Comparison of ENCODE assay signal across 10 cellular contexts in genomic region chr4:175253184-175253902, GRCh38.
A peak's percentile ranks its signal among the peaks of the same experiment; 100 is the strongest.
DNase-seq lines count a peak whose midpoint lies in the region; ATAC-seq and TF ChIP-seq lines count a peak whose summit lies in the region.
"Had no signal": no experiment of that assay in that cellular context is flagged by ENCODE, and none has a peak within 500 bp of the region (broad histone marks: within the 10 kb centered on the region; RNA-seq: fewer than 3 reads in every experiment).

No MANE protein-coding gene starts in this region.

- no peaks in the 10 kb centered on the region for H3K4me1 ChIP-seq in mesenchymal stem cell (ENCODE audit: control insufficient read depth, insufficient read depth, low read depth, low read length)
- no peaks in the 10 kb centered on the region for H3K4me1 ChIP-seq in stomach

- WGBS in mesenchymal stem cell, result 79% methylated on average over 8 of the region's 8 CpGs
- WGBS in stomach, 5 donors, result 73 to 81% (median 78%) methylated on average over 8 of the region's 8 CpGs

- no peak overlapping the region for H3K4me3 ChIP-seq in mesenchymal stem cell (ENCODE audit: insufficient read depth in 1 of 2, low read depth in 1 of 2, low read length in 2 of 2)
- no peak overlapping the region for H3K4me3 ChIP-seq in stomach

- peak overlapping the region in 1 of 2 experiments; percentile 9 for H3K23ac ChIP-seq in mesenchymal stem cell (ENCODE audit: low read length in 2 of 2)

- H2AK5ac ChIP-seq in mesenchymal stem cell (ENCODE audit: low read length, severe bottlenecking), result no peak overlapping the region

- TF ChIP-seq EP300 in stomach (IDR thresholded peaks at IDR 0.05), result no peak

- no peak overlapping the region for H3K4me2 ChIP-seq in mesenchymal stem cell (ENCODE audit: low read length, poor library complexity, severe bottlenecking)

- no peak overlapping the region for H3K18ac ChIP-seq in mesenchymal stem cell (ENCODE audit: low read depth in 1 of 2, low read length in 2 of 2)

- no peak overlapping the region for H3K27ac ChIP-seq in mesenchymal stem cell (ENCODE audit: low read length, poor library complexity, severe bottlenecking)
- no peak overlapping the region for H3K27ac ChIP-seq in stomach

- no peak overlapping the region for H2BK5ac ChIP-seq in mesenchymal stem cell (ENCODE audit: low read depth, low read length, poor library complexity, severe bottlenecking)

- POLR2A ChIA-PET in HEK293T (lab: Yijun Ruan, JAX), result no interaction called here

- H3K79me1 ChIP-seq in mesenchymal stem cell (replicated peaks; ENCODE audit: low read length, poor library complexity, severe bottlenecking), result no peaks in the 10 kb centered on the region

- H3K27me3 ChIP-seq in mesenchymal stem cell (ENCODE audit: control insufficient read depth in 1 of 2, insufficient read depth in 1 of 2, low read length in 2 of 2) (no peaks in the 10 kb centered on the region), stomach (no peaks in the 10 kb centered on the region)

- H2BK120ac ChIP-seq in mesenchymal stem cell (ENCODE audit: low read depth, low read length), result no peak overlapping the region

- peak in 2 of 7 experiments; percentile 8 to 23 for TF ChIP-seq CTCF in stomach (IDR thresholded peaks at IDR 0.05)

- no peaks in the 10 kb centered on the region for H3K9me3 ChIP-seq in mesenchymal stem cell (ENCODE audit: control insufficient read depth, low read length)
- no peaks in the 10 kb centered on the region for H3K9me3 ChIP-seq in stomach

- no peak for TF ChIP-seq POLR2A in stomach (IDR thresholded peaks at IDR 0.05)

- intact Hi-C loops in stomach (cut with DNase I; ENCODE audit: low total_unique reads), result no loop called here

- H3K4ac ChIP-seq in mesenchymal stem cell (ENCODE audit: low read depth in 1 of 2, low read length in 2 of 2), result no peak overlapping the region

- H3K36me3 ChIP-seq in mesenchymal stem cell (ENCODE audit: control insufficient read depth in 1 of 2, insufficient read depth in 2 of 2, low read depth in 1 of 2, low read length in 2 of 2) (no peaks in the 10 kb centered on the region), stomach (no peaks in the 10 kb centered on the region)

- H3K14ac ChIP-seq in mesenchymal stem cell (ENCODE audit: low read length in 2 of 2), result no peak overlapping the region

- no peak overlapping the region for H2BK15ac ChIP-seq in mesenchymal stem cell (ENCODE audit: low read depth, poor library complexity, severe bottlenecking)

- H2AFZ ChIP-seq in mesenchymal stem cell (ENCODE audit: low read depth, low read length), result no peak overlapping the region

- DNase-seq in ELF-1 (ENCODE audit: low read depth, low spot score), result peak; percentile 10
- DNase-seq in HEK293T (ENCODE audit: extremely low spot score), result peak; percentile 10
- DNase-seq in mesenchymal stem cell, result peak; percentile 3
- no peak for DNase-seq in retina
- no peak for DNase-seq in stomach
- DNase-seq in DMS79 (lab: John Stamatoyannopoulos, UW), result no peak
- no peak for DNase-seq in NCI-H1930 (lab: John Stamatoyannopoulos, UW)
- DNase-seq: activated CD4-positive, alpha-beta T cell treated with anti-CD3 and anti-CD28 coated beads for 4 hours had no signal

- no peak overlapping the region for H3K9ac ChIP-seq in mesenchymal stem cell (ENCODE audit: low read length)

- CTCF ChIA-PET in HEK293T (lab: Yijun Ruan, JAX), result interaction anchor here (0.6 to 1.1 kb wide), 3 partner anchors 263 to 489 kb away, joined by 3 to 4 read pairs (median 3); no protein-coding TSS in a partner anchor

- no peak overlapping the region for H4K8ac ChIP-seq in mesenchymal stem cell (ENCODE audit: low read length)

- H2BK12ac ChIP-seq in mesenchymal stem cell (ENCODE audit: low read length in 2 of 2), result no peak overlapping the region

- no peak overlapping the region for H4K91ac ChIP-seq in mesenchymal stem cell (ENCODE audit: low read length)

- peak; percentile 49; the same call in 2 of the 3 replicates for ATAC-seq in SK-N-SH treated with all-trans-retinoic acid at 6 μM for 48 hours
- ATAC-seq: natural killer cell treated with Interleukin-12 subunit alpha and Interleukin-12 subunit beta and Interleukin-15 and Interleukin-18, amount 100 ng/mL, for 72 hours had no signal

TF ChIP-seq in HEK293T, 16 proteins besides CTCF, POLR2A, EP300 and RAD21:
- TF ChIP-seq TARDBP (IDR thresholded peaks at IDR 0.05) (no peak), NFRKB (IDR thresholded peaks at IDR 0.05) (no peak), ARNT (IDR thresholded peaks at IDR 0.05) (no peak), ZNF384 (IDR thresholded peaks at IDR 0.05) (no peak), SP1 (IDR thresholded peaks at IDR 0.05) (no peak), FOXA1 (IDR thresholded peaks at IDR 0.05) (no peak), FOXK2 (IDR thresholded peaks at IDR 0.05) (no peak), L3MBTL2 (conservative IDR thresholded peaks at IDR 0.05) (no peak), PKNOX1 (IDR thresholded peaks at IDR 0.05) (no peak)

TF ChIP-seq in SK-N-SH treated with all-trans-retinoic acid at 6 μM for 48 hours, 23 proteins besides CTCF, POLR2A, EP300 and RAD21:
- TF ChIP-seq CSDC2 (CRISPR knock-in tag; IDR thresholded peaks at IDR 0.05), result no peak

Comparison
In these comparisons a context has a peak if more than half of its experiments do, and no peak if none do; other contexts are left out.
1. DNase-seq: peak in ELF-1 (single experiment), HEK293T (single experiment) and mesenchymal stem cell (single experiment); none in retina (single experiment), stomach (single experiment), DMS79 (single experiment) and NCI-H1930 (0 of 2).